In the genomic region with DNA sequence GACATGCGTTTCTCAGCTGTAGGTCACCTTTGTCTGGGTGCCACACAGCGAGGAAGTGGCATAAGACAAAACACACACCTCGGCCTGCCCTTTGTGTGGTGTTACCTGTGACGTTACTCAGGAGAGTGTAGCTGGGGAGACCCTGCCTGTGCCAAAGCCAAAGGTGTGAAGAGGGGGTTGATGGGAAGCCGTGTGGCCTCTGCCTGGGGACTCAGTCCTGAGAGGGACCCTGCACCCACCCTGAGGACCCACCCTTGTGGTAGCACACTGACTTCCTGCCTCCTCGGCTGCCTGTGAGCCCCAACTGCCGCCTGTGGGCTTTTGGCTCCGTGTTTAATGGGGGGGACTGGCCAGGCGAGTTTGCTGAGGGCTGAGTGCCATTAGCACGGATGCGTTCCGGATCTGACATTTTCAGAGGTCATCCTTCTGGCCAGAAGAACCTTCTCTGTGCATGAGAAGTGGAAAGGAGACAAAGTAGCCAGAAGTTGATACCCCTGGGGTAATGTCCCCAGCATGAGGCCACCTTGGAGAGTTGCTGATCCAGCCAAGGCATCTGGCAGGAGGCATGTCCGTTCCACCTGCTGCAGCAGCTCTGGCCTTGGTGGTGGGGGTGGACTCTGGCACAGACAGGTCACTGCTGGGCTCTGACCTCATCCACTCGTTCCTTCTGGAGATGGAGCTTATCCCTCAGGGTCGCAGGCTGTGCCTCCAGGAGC, we compare ENCODE assay signal across 17 cellular contexts. TPM values are rescaled to one million over a fixed set of nuclear protein-coding genes. Genes with fewer than 3 reads are reported as not detected.
DNase-seq lines count a peak whose midpoint lies in the region; ATAC-seq and TF ChIP-seq lines count a peak whose summit lies in the region.
"Had no signal": no experiment of that assay in that cellular context is flagged by ENCODE, and none has a peak within 500 bp of the region (broad histone marks: within the 10 kb centered on the region; RNA-seq: fewer than 3 reads in every experiment).

No MANE protein-coding gene starts in this region.

- DNase-seq in DND-41: no peak
- DNase-seq in activated CD8-positive, alpha-beta memory T cell treated with anti-CD3 and anti-CD28 coated beads, Interleukin-2, amount 50 U/mL, for 48 hours: peak; percentile 61
- peak; percentile 74 for DNase-seq in mesenteric fat pad (ENCODE audit: low spot score)
- DNase-seq in tibial artery: no peak
- no peak for DNase-seq in DMS114 treated with DMSO at 0.1 percent for 48 hours (lab: John Stamatoyannopoulos, UW; ENCODE audit: unreplicated experiment)
- DNase-seq in anterior cingulate cortex (lab: John Stamatoyannopoulos, UW): no peak
- DNase-seq: activated CD4-positive, CD25-positive, alpha-beta regulatory T cell; aorta; heart right ventricle; Kasumi-1; NCI-H1417; SIG-M5; stimulated activated CD4-positive, alpha-beta T cell treated with anti-CD3 and anti-CD28 coated beads, Interleukin-2, amount 100 ng/mL, for 24 hours; substantia nigra had no signal

- H3K9ac ChIP-seq in BLaER1 (peak overlapping the region; percentile 69; the same call in 1 of the 2 replicates), DND-41 (ENCODE audit: low read depth, low read length) (no peak overlapping the region)

- H3K4me2 ChIP-seq in BLaER1 (peak overlapping the region; percentile 85), DND-41 (ENCODE audit: insufficient read depth, low read length) (no peak overlapping the region)

- no peak overlapping the region for H3K4me3 ChIP-seq in BLaER1
- no peak overlapping the region for H3K4me3 ChIP-seq in DND-41 (ENCODE audit: low read depth in 1 of 2, low read length in 2 of 2)
- H3K4me3 ChIP-seq in tibial artery: no peak overlapping the region
- H3K4me3 ChIP-seq: heart right ventricle, lung had no signal

- no peaks in the 10 kb centered on the region for H4K20me1 ChIP-seq in BLaER1
- no peaks in the 10 kb centered on the region; the same call in 1 of the 2 replicates for H4K20me1 ChIP-seq in DND-41 (ENCODE audit: insufficient read depth, low read length)

- H3K79me2 ChIP-seq in DND-41 (ENCODE audit: insufficient read depth, low read length): no peaks in the 10 kb centered on the region

- H3K9me3 ChIP-seq in BLaER1: no peaks in the 10 kb centered on the region
- H3K9me3 ChIP-seq in DND-41 (ENCODE audit: insufficient read depth, low read length, severe bottlenecking): no peaks in the 10 kb centered on the region
- no peaks in the 10 kb centered on the region for H3K9me3 ChIP-seq in tibial artery
- H3K9me3 ChIP-seq: heart right ventricle had no signal

- intact Hi-C loops in tibial artery (cut with DNase I; ENCODE audit: low total_unique reads): no loop called here

- 0 out of 3 replicates have a peak, but pooled peaks have one; percentile 14 for ATAC-seq in DND-41 (ENCODE audit: insufficient read depth, low read depth)
- no peak for ATAC-seq in HG03039 (IDR thresholded peaks at IDR 0.05; ENCODE audit: unreplicated experiment)
- ATAC-seq: heart right ventricle had no signal

- peaks cover 42% of the 10 kb centered on the region for H3K36me3 ChIP-seq in BLaER1
- peaks cover 37% of the 10 kb centered on the region for H3K36me3 ChIP-seq in DND-41 (ENCODE audit: insufficient read depth, low read length)
- H3K36me3 ChIP-seq in tibial artery: no peaks in the 10 kb centered on the region

- H2AFZ ChIP-seq in DND-41 (ENCODE audit: low read depth, low read length): no peak overlapping the region

- peaks cover 60% of the 10 kb centered on the region for H3K4me1 ChIP-seq in BLaER1
- H3K4me1 ChIP-seq in DND-41 (ENCODE audit: insufficient read depth, low read length): peaks cover 23% of the 10 kb centered on the region
- peaks cover 0 to 12% (median 0%) of the 10 kb centered on the region in 4 donors for H3K4me1 ChIP-seq in tibial artery

- H3K27ac ChIP-seq in BLaER1 (peak overlapping the region; percentile 88), DND-41 (ENCODE audit: low read length) (no peak overlapping the region), tibial artery (no peak overlapping the region)

- no peak for TF ChIP-seq CTCF in DND-41 (IDR thresholded peaks at IDR 0.05; ENCODE audit: borderline replicate concordance, extremely low read depth, low read length, poor library complexity, severe bottlenecking)
- TF ChIP-seq CTCF in tibial artery (IDR thresholded peaks at IDR 0.05): no peak

- H3K27me3 ChIP-seq in BLaER1 (no peaks in the 10 kb centered on the region), DND-41 (ENCODE audit: insufficient read depth, low read length, poor library complexity) (no peaks in the 10 kb centered on the region), tibial artery (peaks cover 0 to 3% of the 10 kb centered on the region in 2 donors)
- H3K27me3 ChIP-seq: heart right ventricle had no signal

RNA-seq across cellular contexts. Expression of a gene that starts 51.8 kb away (rescaled TPM):
- total RNA-seq in mesenteric fat pad: 99.8 TPM

Comparison
In these comparisons a context has a peak if more than half of its experiments do, and no peak if none do; other contexts are left out.
1. DNase-seq: peak in activated CD8-positive, alpha-beta memory T cell treated with anti-CD3 and anti-CD28 coated beads, Interleukin-2, amount 50 U/mL, for 48 hours (single experiment) and mesenteric fat pad (single experiment); none in DND-41 (single experiment), tibial artery (0 of 2), DMS114 treated with DMSO at 0.1 percent for 48 hours (single experiment) and anterior cingulate cortex (0 of 58).